In genomic region chr18:61851279-61851678, GRCh38 we compare ENCODE assay signal across 19 cellular contexts. TPM values are rescaled to one million over a fixed set of nuclear protein-coding genes. Genes with fewer than 3 reads are reported as not detected.
"Had no signal": no experiment of that assay in that cellular context is flagged by ENCODE, and none has a peak within 500 bp of the region (broad histone marks: within the 10 kb centered on the region; RNA-seq: fewer than 3 reads in every experiment).

No MANE protein-coding gene starts in this region.

- ATAC-seq: activated T-cell treated with anti-CD3 and anti-CD28 coated beads, Interleukin-2, amount 50 U/mL, for 4 hours; left colon; lower lobe of right lung; naive thymus-derived CD4-positive, alpha-beta T cell; upper lobe of right lung; WTC11 had no signal

- H3K36me3 ChIP-seq: lower lobe of right lung, upper lobe of right lung had no signal

- H3K27me3 ChIP-seq: foreskin keratinocyte, upper lobe of right lung had no signal

- DNase-seq: activated CD8-positive, alpha-beta memory T cell treated with anti-CD3 and anti-CD28 coated beads, Interleukin-2, amount 50 U/mL, for 4 hours; activated gamma-delta T cell; activated T-cell treated with anti-CD3 and anti-CD28 coated beads, Interleukin-2, amount 50 U/mL, for 4 hours; effector CD4-positive, alpha-beta T cell; left colon; lower lobe of right lung; naive thymus-derived CD4-positive, alpha-beta T cell; occipital lobe; retina; stimulated activated CD4-positive, alpha-beta T cell treated with anti-CD3 and anti-CD28 coated beads, Interleukin-4, amount 100 ng/mL, for 24 hours; stimulated activated naive CD4-positive, alpha-beta T cell treated with Interleukin-2 at 50 U/mL for 16 hours; T1000; upper lobe of right lung had no signal

- H3K4me3 ChIP-seq: lower lobe of right lung, upper lobe of right lung had no signal

- H3K9me3 ChIP-seq: lower lobe of right lung, upper lobe of right lung had no signal

- H3K27ac ChIP-seq: lower lobe of right lung, upper lobe of right lung had no signal

- H3K36me3 Mint-ChIP-seq: activated naive CD4-positive, alpha-beta T cell treated with anti-CD3 and anti-CD28 coated beads, Interleukin-2, amount 50 U/mL, for 24 hours; WTC11 had no signal

- H3K4me1 Mint-ChIP-seq: activated naive CD4-positive, alpha-beta T cell treated with anti-CD3 and anti-CD28 coated beads, Interleukin-2, amount 50 U/mL, for 24 hours had no signal

- H3K4me3 Mint-ChIP-seq: activated naive CD4-positive, alpha-beta T cell treated with anti-CD3 and anti-CD28 coated beads, Interleukin-2, amount 50 U/mL, for 24 hours; activated T-cell treated with anti-CD3 and anti-CD28 coated beads, Interleukin-2, amount 50 U/mL, for 4 hours; dendritic cell treated with granulocyte-macrophage colony-stimulating factor and Interleukin-4, amounts not matched to agents 40 ng/mL and 50 ng/mL, for 4 days; naive thymus-derived CD4-positive, alpha-beta T cell; neural crest cell; T-helper 1 cell treated with Interleukin-12 subunit alpha and Interleukin-12 subunit beta and Interleukin-4 antibody, amounts not matched to agents 30 μg/mL and 1 μg/mL, for 36 hours; WTC11 had no signal

- H3K9me3 Mint-ChIP-seq: activated naive CD4-positive, alpha-beta T cell treated with anti-CD3 and anti-CD28 coated beads, Interleukin-2, amount 50 U/mL, for 24 hours; dendritic cell treated with granulocyte-macrophage colony-stimulating factor and Interleukin-4, amounts not matched to agents 40 ng/mL and 50 ng/mL, for 4 days; neural crest cell; T-helper 1 cell treated with Interleukin-12 subunit alpha and Interleukin-12 subunit beta and Interleukin-4 antibody, amounts not matched to agents 30 μg/mL and 1 μg/mL, for 36 hours; WTC11 had no signal

- H3K27ac Mint-ChIP-seq: activated naive CD4-positive, alpha-beta T cell treated with anti-CD3 and anti-CD28 coated beads, Interleukin-2, amount 50 U/mL, for 24 hours; dendritic cell treated with granulocyte-macrophage colony-stimulating factor and Interleukin-4, amounts not matched to agents 40 ng/mL and 50 ng/mL, for 4 days; naive thymus-derived CD4-positive, alpha-beta T cell; T-helper 1 cell treated with Interleukin-12 subunit alpha and Interleukin-12 subunit beta and Interleukin-4 antibody, amounts not matched to agents 30 μg/mL and 1 μg/mL, for 36 hours; WTC11 had no signal

RNA-seq across cellular contexts. Expression of gene RNF152, which starts 41.5 kb away (rescaled TPM):
- polyA plus RNA-seq: naive thymus-derived CD4-positive, alpha-beta T cell had no signal
